8 cellular contexts compared by ENCODE assay signal in genomic region chr1:172895050-172895460, GRCh38.
DNase-seq lines count a peak whose midpoint lies in the region; ATAC-seq lines count a peak whose summit lies in the region.

No MANE protein-coding gene starts in this region.

- peak overlapping the region; percentile 85 for H3K27ac Mint-ChIP-seq in activated naive CD8-positive, alpha-beta T cell
- H3K27ac Mint-ChIP-seq in stimulated activated effector memory CD8-positive, alpha-beta T cell treated with anti-CD3 and anti-CD28 coated beads, Interleukin-12 subunit alpha, Interleukin-12 subunit beta, amount 100 ng/mL, for 72 hours: no peak overlapping the region

- H3K27me3 Mint-ChIP-seq in activated naive CD8-positive, alpha-beta T cell: no peaks in the 10 kb centered on the region

- peaks cover 2% of the 10 kb centered on the region for H3K36me3 Mint-ChIP-seq in activated naive CD8-positive, alpha-beta T cell
- H3K36me3 Mint-ChIP-seq in stimulated activated effector memory CD8-positive, alpha-beta T cell treated with anti-CD3 and anti-CD28 coated beads, Interleukin-12 subunit alpha, Interleukin-12 subunit beta, amount 100 ng/mL, for 72 hours: no peaks in the 10 kb centered on the region

- ATAC-seq in HG03066 (IDR thresholded peaks at IDR 0.05; ENCODE audit: low read depth, unreplicated experiment): peak; percentile 73
- peak; percentile 93 for ATAC-seq in stimulated activated effector memory CD8-positive, alpha-beta T cell treated with anti-CD3 and anti-CD28 coated beads, Interleukin-12 subunit alpha, Interleukin-12 subunit beta, amount 100 ng/mL, for 72 hours

- H3K4me3 Mint-ChIP-seq in activated naive CD8-positive, alpha-beta T cell: peak overlapping the region; percentile 65
- H3K4me3 Mint-ChIP-seq in stimulated activated effector memory CD8-positive, alpha-beta T cell treated with anti-CD3 and anti-CD28 coated beads, Interleukin-12 subunit alpha, Interleukin-12 subunit beta, amount 100 ng/mL, for 72 hours: peak overlapping the region; percentile 54

- H3K4me1 Mint-ChIP-seq in activated naive CD8-positive, alpha-beta T cell (ENCODE audit: low read depth): peaks cover 60% of the 10 kb centered on the region
- H3K4me1 Mint-ChIP-seq in stimulated activated effector memory CD8-positive, alpha-beta T cell treated with anti-CD3 and anti-CD28 coated beads, Interleukin-12 subunit alpha, Interleukin-12 subunit beta, amount 100 ng/mL, for 72 hours: peaks cover 34% of the 10 kb centered on the region

- peaks cover 7% of the 10 kb centered on the region for H3K9me3 Mint-ChIP-seq in activated naive CD8-positive, alpha-beta T cell (ENCODE audit: low read depth)
- no peaks in the 10 kb centered on the region for H3K9me3 Mint-ChIP-seq in stimulated activated effector memory CD8-positive, alpha-beta T cell treated with anti-CD3 and anti-CD28 coated beads, Interleukin-12 subunit alpha, Interleukin-12 subunit beta, amount 100 ng/mL, for 72 hours

- DNase-seq in stimulated activated CD4-positive, alpha-beta T cell treated with anti-CD3 and anti-CD28 coated beads, Interleukin-15, amount 100 ng/mL, for 24 hours: peak; percentile 30
- DNase-seq in stimulated activated CD4-positive, alpha-beta T cell treated with anti-CD3 and anti-CD28 coated beads, Interleukin-2, amount 100 ng/mL, for 48 hours: no peak
- no peak for DNase-seq in stimulated activated effector memory CD8-positive, alpha-beta T cell treated with anti-CD3 and anti-CD28 coated beads, Interleukin-12 subunit alpha, Interleukin-12 subunit beta, amount 100 ng/mL, for 72 hours (ENCODE audit: low spot score in 2 of 2)
- no peak for DNase-seq in NCI-H2029 (lab: John Stamatoyannopoulos, UW)
- DNase-seq in UCSD-AML1 (lab: John Stamatoyannopoulos, UW; ENCODE audit: unreplicated experiment): no peak
- no peak for DNase-seq in mucosa of gallbladder (ENCODE audit: low spot score)
